In the genomic region with DNA sequence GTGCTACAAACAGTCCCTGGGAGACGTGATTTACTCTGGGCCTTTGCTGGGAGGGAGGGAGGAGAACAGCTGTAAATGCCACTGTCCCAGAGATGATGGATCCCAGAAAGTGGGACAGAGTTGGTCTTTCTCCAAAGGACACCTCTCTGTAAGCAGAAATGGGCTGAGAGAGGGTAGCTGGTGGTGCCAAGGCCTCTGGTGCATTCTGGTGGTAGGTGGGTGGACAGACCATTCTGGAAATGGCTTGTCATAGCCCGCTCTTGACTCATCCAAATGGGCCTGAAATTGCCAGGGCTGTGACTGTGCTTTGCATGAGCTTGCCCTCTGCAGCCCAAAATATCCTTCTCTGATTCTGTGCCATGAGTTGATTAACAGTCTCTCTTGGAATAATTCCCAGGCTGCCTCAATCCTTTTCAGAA, we compare ENCODE assay signal across 15 cellular contexts. TPM values are rescaled to one million over a fixed set of nuclear protein-coding genes. Genes with fewer than 3 reads are reported as not detected.
DNase-seq lines count a peak whose midpoint lies in the region; TF ChIP-seq lines count a peak whose summit lies in the region.
"Had no signal": no experiment of that assay in that cellular context is flagged by ENCODE, and none has a peak within 500 bp of the region (broad histone marks: within the 10 kb centered on the region; RNA-seq: fewer than 3 reads in every experiment).

No MANE protein-coding gene starts in this region.

- H4K20me1 ChIP-seq in mammary epithelial cell (ENCODE audit: insufficient read depth, low read length) = no peaks in the 10 kb centered on the region

- 17% methylated on average over 2 of the region's 2 CpGs for WGBS in mammary epithelial cell (ENCODE audit: low coverage, missing lambda C conversion rate)
- WGBS in mesendoderm (ENCODE audit: extremely low coverage, insufficient coverage, low lambda C conversion rate) = no CpG with 5 or more reads among the region's 2 CpGs

- H3K27ac ChIP-seq in mammary epithelial cell (ENCODE audit: insufficient read depth, low read depth, low read length) (peak overlapping the region; percentile 42), left ventricle myocardium inferior (replicated peaks) (peak overlapping the region; percentile 83), skeletal muscle tissue (ENCODE audit: low read depth, low read length) (peak overlapping the region; percentile 57), mesendoderm (ENCODE audit: low read depth, low read length) (no peak overlapping the region)
- H3K27ac ChIP-seq: neutrophil had no signal

- H3K9me3 ChIP-seq in mammary epithelial cell (replicated peaks; ENCODE audit: insufficient read depth, low read length) (no peaks in the 10 kb centered on the region), left ventricle myocardium inferior (replicated peaks) (peaks cover 9% of the 10 kb centered on the region), skeletal muscle tissue (ENCODE audit: control insufficient read depth in 3 of 3, low read length in 3 of 3) (peaks cover 0 to 3% (median 0%) of the 10 kb centered on the region in 3 donors)
- H3K9me3 ChIP-seq: neutrophil had no signal

- in situ Hi-C loops in mammary epithelial cell (cut with MboI; ENCODE audit: low sequenced_read_pairs in 2 of 2) = no loop called here

- H2AFZ ChIP-seq in mammary epithelial cell (ENCODE audit: low read depth, low read length) = peak overlapping the region; percentile 59

- no peak overlapping the region for H3K56ac ChIP-seq in mesendoderm (ENCODE audit: low read length)

- intact Hi-C loops in mammary epithelial cell (cut with micrococcal nuclease) = loop anchor here (1.0 to 10.0 kb wide), 3 partner anchors 195 to 295 kb away; no protein-coding TSS in a partner anchor
- intact Hi-C loops in left ventricle myocardium inferior (cut with micrococcal nuclease) = no loop called here

- H2AK5ac ChIP-seq in mesendoderm (ENCODE audit: low read length) = no peak overlapping the region

- H3K79me2 ChIP-seq in mammary epithelial cell (ENCODE audit: insufficient read depth, low read length) = no peaks in the 10 kb centered on the region
- H3K79me2 ChIP-seq in mesendoderm (ENCODE audit: control insufficient read depth, insufficient read depth, low read length) = no peaks in the 10 kb centered on the region

- H3K4me3 ChIP-seq in mammary epithelial cell (replicated peaks in 1 of 3; ENCODE audit: insufficient read depth in 1 of 3, low read depth in 2 of 3, low read length in 3 of 3) (no peak overlapping the region), left ventricle myocardium inferior (no peak overlapping the region), skeletal muscle tissue (ENCODE audit: low read length in 3 of 3) (peak overlapping the region in 1 of 3 donors; percentile 23), mesendoderm (ENCODE audit: low read length) (no peak overlapping the region)

- H3K36me3 ChIP-seq in mammary epithelial cell (ENCODE audit: insufficient read depth, low read length) (no peaks in the 10 kb centered on the region), left ventricle myocardium inferior (no peaks in the 10 kb centered on the region), skeletal muscle tissue (ENCODE audit: control insufficient read depth in 3 of 3, insufficient read depth in 3 of 3, low read length in 3 of 3) (no peaks in the 10 kb centered on the region), mesendoderm (ENCODE audit: control insufficient read depth, insufficient read depth, low read length) (no peaks in the 10 kb centered on the region)
- H3K36me3 ChIP-seq: neutrophil had no signal

- no TSS peak for BruUV-seq in mammary epithelial cell (replicated peaks; lab: Mats Ljungman, UMichigan)

- no peak overlapping the region for H3K4ac ChIP-seq in mesendoderm (ENCODE audit: low read depth, low read length)

- H3K4me1 ChIP-seq in mammary epithelial cell (ENCODE audit: insufficient read depth, low read length) = peaks cover 17% of the 10 kb centered on the region
- peaks cover 25% of the 10 kb centered on the region for H3K4me1 ChIP-seq in left ventricle myocardium inferior
- H3K4me1 ChIP-seq in skeletal muscle tissue (ENCODE audit: control insufficient read depth in 3 of 3, insufficient read depth in 3 of 3, low read length in 3 of 3) = peaks cover 4 to 22% (median 19%) of the 10 kb centered on the region in 3 donors
- no peaks in the 10 kb centered on the region for H3K4me1 ChIP-seq in mesendoderm (ENCODE audit: control insufficient read depth, low read depth, low read length)

- H2BK15ac ChIP-seq in mesendoderm (replicated peaks; ENCODE audit: low read depth) = no peak overlapping the region

- H4K8ac ChIP-seq in mesendoderm (ENCODE audit: low read depth, low read length) = no peak overlapping the region

- CTCF ChIA-PET in mammary epithelial cell (lab: Charles Lee; ENCODE audit: low non-redundant PET) (interaction anchor here (0.6 to 1.2 kb wide), 4 partner anchors 48 to 305 kb away, joined by 3 to 8 read pairs (median 4); no protein-coding TSS in a partner anchor), HEK293T (lab: Yijun Ruan, JAX) (no interaction called here)

- peak overlapping the region; percentile 34 for H3K4me2 ChIP-seq in mammary epithelial cell (ENCODE audit: insufficient read depth, low read depth, low read length)
- H3K4me2 ChIP-seq in mesendoderm (ENCODE audit: low read length) = no peak overlapping the region

- no peaks in the 10 kb centered on the region for H3K79me1 ChIP-seq in mesendoderm (ENCODE audit: low read length)

- no peak overlapping the region for H3K9ac ChIP-seq in mammary epithelial cell (ENCODE audit: insufficient read depth, low read length)
- peak overlapping the region in 1 of 3 donors; percentile 7 for H3K9ac ChIP-seq in skeletal muscle tissue (ENCODE audit: low read depth in 1 of 3, low read length in 3 of 3)
- no peak overlapping the region for H3K9ac ChIP-seq in mesendoderm (ENCODE audit: low read length)

- H4K5ac ChIP-seq in mesendoderm (ENCODE audit: low read length) = no peak overlapping the region

- POLR2A ChIA-PET in HEK293T (lab: Yijun Ruan, JAX) = no interaction called here

- dilution Hi-C loops in mammary epithelial cell (cut with HindIII; ENCODE audit: low sequenced_read_pairs) = loop anchor here (5.0 to 10.0 kb wide), 2 partner anchors 55 to 68 kb away; no protein-coding TSS in a partner anchor

- H2BK120ac ChIP-seq in mesendoderm (ENCODE audit: low read depth, low read length) = no peak overlapping the region

- DNase-seq in GM04503 (ENCODE audit: low read depth) (peak; percentile 52), mammary epithelial cell (peak; percentile 86), left ventricle myocardium inferior (no peak), HEK293T (ENCODE audit: extremely low spot score) (no peak), mesendoderm (no peak), NCI-H1048 (lab: John Stamatoyannopoulos, UW) (no peak)
- DNase-seq in stimulated activated CD4-positive, alpha-beta T cell treated with anti-CD3 and anti-CD28 coated beads, Interleukin-12 subunit alpha, Interleukin-12 subunit beta, amount 100 ng/mL, for 4 hours = no peak
- DNase-seq: activated naive CD4-positive, alpha-beta T cell treated with anti-CD3 and anti-CD28 coated beads, Interleukin-2, amount 10 ng/mL, durations not matched to agents 7 days and 5 days; CD4-positive, alpha-beta memory T cell; stimulated activated CD4-positive, alpha-beta T cell treated with anti-CD3 and anti-CD28 coated beads, Interleukin-1b, Interleukin-23, amount 100 ng/mL, for 48 hours; stimulated activated naive CD8-positive, alpha-beta T cell treated with anti-CD3 and anti-CD28 coated beads, Interleukin-15, Interleukin-2, amounts not matched to agents 100 U/mL and 50 U/mL, for 24 hours; T-helper 9 cell had no signal

- H3K23ac ChIP-seq in mesendoderm (ENCODE audit: low read length) = no peak overlapping the region

- H2BK5ac ChIP-seq in mesendoderm (ENCODE audit: low read length) = no peak overlapping the region

- no peak overlapping the region for H3K18ac ChIP-seq in mesendoderm (ENCODE audit: low read length)

- H3K27me3 ChIP-seq in mammary epithelial cell (ENCODE audit: insufficient read depth, low read length) = no peaks in the 10 kb centered on the region
- H3K27me3 ChIP-seq in left ventricle myocardium inferior (ENCODE audit: low read depth) = no peaks in the 10 kb centered on the region
- H3K27me3 ChIP-seq in skeletal muscle tissue (ENCODE audit: control insufficient read depth in 3 of 3, insufficient read depth in 3 of 3, low read length in 3 of 3) = no peaks in the 10 kb centered on the region
- no peaks in the 10 kb centered on the region for H3K27me3 ChIP-seq in mesendoderm (ENCODE audit: insufficient read depth, low read length, poor library complexity)
- H3K27me3 ChIP-seq: neutrophil had no signal

- TF ChIP-seq CTCF in mammary epithelial cell (conservative IDR thresholded peaks at IDR 0.05 in 1 of 2, IDR thresholded peaks at IDR 0.05 in 1 of 2; ENCODE audit: extremely low read depth in 1 of 2, insufficient read depth in 1 of 2, low read depth in 1 of 2, low read length in 2 of 2) = peak; percentile 11 to 43
- no peak for TF ChIP-seq CTCF in left ventricle myocardium inferior (IDR thresholded peaks at IDR 0.05; ENCODE audit: borderline replicate concordance)

TF ChIP-seq in HEK293T, 16 proteins besides CTCF, POLR2A, EP300 and RAD21:
- TF ChIP-seq ZNF384 (IDR thresholded peaks at IDR 0.05) (no peak), FOXA1 (IDR thresholded peaks at IDR 0.05) (no peak), BHLHE40 (IDR thresholded peaks at IDR 0.05; ENCODE audit: borderline replicate concordance) (no peak), CTBP1 (IDR thresholded peaks at IDR 0.05; ENCODE audit: borderline replicate concordance) (no peak), ARNT (IDR thresholded peaks at IDR 0.05) (no peak), FOXK2 (IDR thresholded peaks at IDR 0.05) (no peak), FOXM1 (IDR thresholded peaks at IDR 0.05; ENCODE audit: borderline replicate concordance) (no peak), SUZ12 (IDR thresholded peaks at IDR 0.05) (no peak), LEF1 (IDR thresholded peaks at IDR 0.05; ENCODE audit: borderline replicate concordance) (no peak), SP1 (IDR thresholded peaks at IDR 0.05) (no peak), L3MBTL2 (conservative IDR thresholded peaks at IDR 0.05) (no peak), NFRKB (IDR thresholded peaks at IDR 0.05) (no peak)
- TF ChIP-seq, protein P1, sequence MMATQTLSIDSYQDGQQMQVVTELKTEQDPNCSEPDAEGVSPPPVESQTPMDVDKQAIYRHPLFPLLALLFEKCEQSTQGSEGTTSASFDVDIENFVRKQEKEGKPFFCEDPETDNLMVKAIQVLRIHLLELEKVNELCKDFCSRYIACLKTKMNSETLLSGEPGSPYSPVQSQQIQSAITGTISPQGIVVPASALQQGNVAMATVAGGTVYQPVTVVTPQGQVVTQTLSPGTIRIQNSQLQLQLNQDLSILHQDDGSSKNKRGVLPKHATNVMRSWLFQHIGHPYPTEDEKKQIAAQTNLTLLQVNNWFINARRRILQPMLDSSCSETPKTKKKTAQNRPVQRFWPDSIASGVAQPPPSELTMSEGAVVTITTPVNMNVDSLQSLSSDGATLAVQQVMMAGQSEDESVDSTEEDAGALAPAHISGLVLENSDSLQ (IDR thresholded peaks at IDR 0.05) = no peak
TF ChIP-seq in HEK293T: peak in this region for 0.

RNA-seq across cellular contexts. Expression of a gene that starts 36.1 kb away (rescaled TPM):
- total RNA-seq in mammary epithelial cell = not detected
- not detected for polyA plus RNA-seq in mammary epithelial cell
- polyA minus RNA-seq in mammary epithelial cell = not detected
- total RNA-seq in left ventricle myocardium inferior = not detected
- total RNA-seq in skeletal muscle tissue = not detected
- 0.04 TPM for polyA plus RNA-seq in mesendoderm (2013, experiment 1 of 2)
- polyA plus RNA-seq in mesendoderm (2013, experiment 2 of 2) = not detected
- total RNA-seq: CD4-positive, alpha-beta memory T cell; frontal cortex had no signal
- polyA plus RNA-seq: CD4-positive, alpha-beta memory T cell had no signal

Comparison
In these comparisons a context has a peak if more than half of its experiments do, and no peak if none do; other contexts are left out.
1. DNase-seq: peak in GM04503 (single experiment) and mammary epithelial cell (single experiment); none in left ventricle myocardium inferior (single experiment), HEK293T (single experiment), mesendoderm (single experiment), stimulated activated CD4-positive, alpha-beta T cell treated with anti-CD3 and anti-CD28 coated beads, Interleukin-12 subunit alpha, Interleukin-12 subunit beta, amount 100 ng/mL, for 4 hours (single experiment) and NCI-H1048 (single experiment).